15 cellular contexts compared by ENCODE assay signal in genomic region chr1:168005544-168005943, GRCh38.
DNase-seq lines count a peak whose midpoint lies in the region; TF ChIP-seq lines count a peak whose summit lies in the region.
"Had no signal": no experiment of that assay in that cellular context is flagged by ENCODE, and none has a peak within 500 bp of the region (broad histone marks: within the 10 kb centered on the region; RNA-seq: fewer than 3 reads in every experiment).

No MANE protein-coding gene starts in this region.

- H3K9me3 Mint-ChIP-seq in mesothelial cell of epicardium, result no peaks in the 10 kb centered on the region
- H3K9me3 Mint-ChIP-seq: H9 had no signal

- peaks cover 30% of the 10 kb centered on the region for H3K36me3 Mint-ChIP-seq in mesothelial cell of epicardium

- TF ChIP-seq CTCF in mesothelial cell of epicardium (IDR thresholded peaks at IDR 0.05; ENCODE audit: unreplicated experiment), result no peak

- no peaks in the 10 kb centered on the region for H3K27me3 Mint-ChIP-seq in mesothelial cell of epicardium (ENCODE audit: low read depth)
- H3K27me3 Mint-ChIP-seq: CD4-positive, alpha-beta memory T cell had no signal

- no peak overlapping the region for H3K27ac Mint-ChIP-seq in mesothelial cell of epicardium
- H3K27ac Mint-ChIP-seq: CD4-positive, alpha-beta memory T cell; H9 had no signal

- no peak overlapping the region for H3K4me3 Mint-ChIP-seq in mesothelial cell of epicardium
- H3K4me3 Mint-ChIP-seq: CD4-positive, alpha-beta memory T cell; H9 had no signal

- peaks cover 6% of the 10 kb centered on the region for H3K4me1 Mint-ChIP-seq in mesothelial cell of epicardium

- peak; percentile 10 for DNase-seq in NCI-H1694 (lab: John Stamatoyannopoulos, UW)
- peak; percentile 41 for DNase-seq in NCI-H1694 treated with DMSO at 0.1 percent for 48 hours (lab: John Stamatoyannopoulos, UW)
- peak; percentile 60 for DNase-seq in inferior parietal cortex (ENCODE audit: extremely low spot score)
- peak; percentile 77 for DNase-seq in superior temporal gyrus (ENCODE audit: extremely low spot score)
- DNase-seq in H4 (ENCODE audit: low spot score), result no peak
- no peak for DNase-seq in mesothelial cell of epicardium (ENCODE audit: low spot score in 2 of 2, unreplicated experiment in 2 of 2)
- DNase-seq: C1 segment of cervical spinal cord; Calu3; CD4-positive, alpha-beta memory T cell; COR-L47; DMS53; DMS79 treated with DMSO at 0.1 percent for 48 hours; GF-D8; GM23248; H9 had no signal

Comparison
In these comparisons a context has a peak if more than half of its experiments do, and no peak if none do; other contexts are left out.
1. DNase-seq: peak in NCI-H1694 (single experiment), NCI-H1694 treated with DMSO at 0.1 percent for 48 hours (single experiment), inferior parietal cortex (single experiment) and superior temporal gyrus (single experiment); none in H4 (single experiment) and mesothelial cell of epicardium (0 of 2).